Comparison of ENCODE assay signal across 14 cellular contexts in genomic region chr6:18371010-18371409, GRCh38.
"Had no signal": no experiment of that assay in that cellular context is flagged by ENCODE, and none has a peak within 500 bp of the region (broad histone marks: within the 10 kb centered on the region; RNA-seq: fewer than 3 reads in every experiment).

No MANE protein-coding gene starts in this region.

- H3K9me3 ChIP-seq: esophagus squamous epithelium, suprapubic skin, thyroid gland had no signal

- H3K27ac ChIP-seq: suprapubic skin, thyroid gland had no signal

- ATAC-seq: effector memory CD8-positive, alpha-beta T cell; left lobe of liver; stimulated activated naive CD8-positive, alpha-beta T cell treated with anti-CD3 and anti-CD28 coated beads, Interleukin-15, Interleukin-2, amounts not matched to agents 100 U/mL and 50 U/mL, for 24 hours had no signal

- H3K4me1 ChIP-seq: esophagus squamous epithelium had no signal

- H3K36me3 ChIP-seq: esophagus squamous epithelium, suprapubic skin, thyroid gland had no signal

- DNase-seq: effector memory CD8-positive, alpha-beta T cell; esophagus squamous epithelium; foreskin fibroblast; hypothalamus; kidney glomerular epithelial cell; mesendoderm; naive B cell; occipital lobe; small intestine; stimulated activated CD4-positive, alpha-beta T cell treated with anti-CD3 and anti-CD28 coated beads, Interleukin-12 subunit alpha, Interleukin-12 subunit beta, amount 100 ng/mL, for 4 hours; stimulated activated naive CD8-positive, alpha-beta T cell treated with anti-CD3 and anti-CD28 coated beads, Interleukin-15, Interleukin-2, amounts not matched to agents 100 U/mL and 50 U/mL, for 24 hours; thyroid gland had no signal

- H3K27me3 ChIP-seq: esophagus squamous epithelium, suprapubic skin, thyroid gland had no signal

- H3K4me3 ChIP-seq: esophagus squamous epithelium, suprapubic skin, thyroid gland had no signal
